ENCODE assay signal across 3 cellular contexts in genomic region chr22:39045136-39045535, GRCh38. TPM values are rescaled to one million over a fixed set of nuclear protein-coding genes. Genes with fewer than 3 reads are reported as not detected.
"Had no signal": no experiment of that assay in that cellular context is flagged by ENCODE, and none has a peak within 500 bp of the region (broad histone marks: within the 10 kb centered on the region; RNA-seq: fewer than 3 reads in every experiment).

No MANE protein-coding gene starts in this region.

RNA-seq across cellular contexts. Expression of gene APOBEC3F, which starts 4.5 kb away (rescaled TPM):
- total RNA-seq: PC-3 had no signal

RNA-seq across cellular contexts. Expression of gene APOBEC3D, which starts 24.2 kb away (rescaled TPM):
- total RNA-seq: body of pancreas had no signal

RNA-seq across cellular contexts. Expression of gene APOBEC3H, which starts 51.9 kb away (rescaled TPM):
- total RNA-seq: ascending aorta, body of pancreas had no signal
